ENCODE assay signal across 21 cellular contexts in the genomic region with DNA sequence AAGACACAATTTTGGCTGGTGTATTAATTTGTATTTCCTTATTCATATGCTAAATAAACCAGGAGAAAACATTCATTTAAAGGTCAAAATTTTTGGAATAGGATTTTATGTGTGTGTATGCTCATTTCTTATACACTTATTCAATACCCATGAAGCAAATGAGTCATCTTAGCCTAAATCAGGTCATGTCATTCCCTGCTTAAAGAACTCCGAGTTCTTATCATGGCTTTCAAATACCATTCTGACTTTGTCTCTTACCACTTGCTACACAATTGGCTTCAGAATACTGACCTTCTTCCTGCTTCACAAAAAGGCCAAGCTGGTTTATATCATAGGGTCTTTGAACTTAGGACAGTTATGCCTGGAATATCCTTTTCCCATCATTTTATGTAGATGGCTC.
DNase-seq lines count a peak whose midpoint lies in the region; ATAC-seq and TF ChIP-seq lines count a peak whose summit lies in the region.
"Had no signal": no experiment of that assay in that cellular context is flagged by ENCODE, and none has a peak within 500 bp of the region (broad histone marks: within the 10 kb centered on the region; RNA-seq: fewer than 3 reads in every experiment).

No MANE protein-coding gene starts in this region.

- H3K27ac ChIP-seq in SK-N-SH (ENCODE audit: low read depth in 2 of 2, low read length in 1 of 2) = peak overlapping the region in 1 of 2 experiments; percentile 65; a peak in 2 of 4 replicates
- peak overlapping the region; percentile 30 for H3K27ac ChIP-seq in SJSA1
- H3K27ac ChIP-seq: 22Rv1, C4-2B, colonic mucosa, KMS-11, neural progenitor cell, upper lobe of right lung had no signal

- 10% methylated on average over 1 of the region's 1 CpG for WGBS in SK-N-SH (ENCODE audit: low lambda C conversion rate)

- H3K4me2 ChIP-seq in SK-N-SH = no peak overlapping the region
- H3K4me2 ChIP-seq: KMS-11, neural progenitor cell had no signal

- H3K4me3 ChIP-seq in SK-N-SH (ENCODE audit: low read depth in 2 of 2, low read length in 1 of 2) (no peak overlapping the region), SJSA1 (no peak overlapping the region), fibroblast of mammary gland (ENCODE audit: control insufficient read depth, low read depth, low read length) (no peak overlapping the region), skeletal muscle cell (ENCODE audit: low read depth, low read length) (no peak overlapping the region)
- H3K4me3 ChIP-seq: colonic mucosa, neural progenitor cell, upper lobe of right lung had no signal

- peak; percentile 25 for ATAC-seq in SK-N-SH treated with all-trans-retinoic acid at 6 μM for 48 hours
- ATAC-seq: activated CD8-positive, alpha-beta memory T cell treated with anti-CD3 and anti-CD28 coated beads, Interleukin-2, amount 10 ng/mL, durations not matched to agents 7 days and 5 days; stimulated activated naive CD8-positive, alpha-beta T cell treated with anti-CD3 and anti-CD28 coated beads, Interleukin-15, amount 100 ng/mL, for 72 hours; upper lobe of right lung had no signal

- POLR2A ChIA-PET in SK-N-SH (lab: Yijun Ruan, JAX) = no interaction called here

- H3K27me3 ChIP-seq in SK-N-SH (ENCODE audit: insufficient read depth) = no peaks in the 10 kb centered on the region
- H3K27me3 ChIP-seq in SJSA1 (replicated peaks) = no peaks in the 10 kb centered on the region
- H3K27me3 ChIP-seq: colonic mucosa, neural progenitor cell, upper lobe of right lung had no signal

- no peak for TF ChIP-seq EP300 in SK-N-SH (IDR thresholded peaks at IDR 0.05; ENCODE audit: borderline replicate concordance in 1 of 2, low read depth in 1 of 2, low read length in 1 of 2)

- H3K9ac ChIP-seq in SK-N-SH = no peak overlapping the region; the same call in 1 of the 2 replicates
- H3K9ac ChIP-seq: KMS-11, neural progenitor cell had no signal

- no peaks in the 10 kb centered on the region for H3K9me3 ChIP-seq in SK-N-SH
- H3K9me3 ChIP-seq in SJSA1 (replicated peaks) = no peaks in the 10 kb centered on the region
- H3K9me3 ChIP-seq: colonic mucosa, upper lobe of right lung had no signal

- H4K20me1 ChIP-seq in SK-N-SH (ENCODE audit: insufficient read depth) = no peaks in the 10 kb centered on the region

- peaks cover 0 to 24% of the 10 kb centered on the region in 2 experiments; a peak in 3 of 4 replicates for H3K4me1 ChIP-seq in SK-N-SH (ENCODE audit: control insufficient read depth in 1 of 2, insufficient read depth in 2 of 2, low read depth in 1 of 2, low read length in 1 of 2)
- peaks cover 59% of the 10 kb centered on the region for H3K4me1 ChIP-seq in SJSA1 (replicated peaks)
- H3K4me1 ChIP-seq: colonic mucosa, neural progenitor cell, upper lobe of right lung had no signal

- CTCF ChIA-PET in SK-N-SH (lab: Yijun Ruan, JAX) = no interaction called here

- H3K36me3 ChIP-seq in SK-N-SH (replicated peaks in 1 of 2; ENCODE audit: control insufficient read depth in 1 of 2, insufficient read depth in 2 of 2, low read length in 1 of 2) (no peaks in the 10 kb centered on the region), SJSA1 (no peaks in the 10 kb centered on the region)
- H3K36me3 ChIP-seq: colonic mucosa, neural progenitor cell, upper lobe of right lung had no signal

- H3K79me2 ChIP-seq in SK-N-SH (ENCODE audit: insufficient read depth) = no peaks in the 10 kb centered on the region

- no peak for TF ChIP-seq RAD21 in SK-N-SH (IDR thresholded peaks at IDR 0.05; ENCODE audit: low read length)

- H2AFZ ChIP-seq in SK-N-SH (ENCODE audit: low read depth) = no peak overlapping the region
- H2AFZ ChIP-seq: neural progenitor cell had no signal

- peaks cover 31% of the 10 kb centered on the region for H3F3A ChIP-seq in SK-N-SH (replicated peaks; ENCODE audit: insufficient read depth)

- no peaks in the 10 kb centered on the region for H3K9me2 ChIP-seq in SK-N-SH

- DNase-seq in SK-N-SH = no peak
- peak in 1 of 2 experiments; percentile 30 for DNase-seq in SJSA1 (ENCODE audit: low read depth in 1 of 2, low spot score in 2 of 2)
- peak; percentile 79 for DNase-seq in fibroblast of mammary gland (ENCODE audit: low read depth)
- peak; percentile 68 for DNase-seq in skeletal muscle cell (ENCODE audit: low read depth)
- DNase-seq in CD1c-positive myeloid dendritic cell (ENCODE audit: extremely low spot score) = no peak
- no peak for DNase-seq in NCI-H1436 (lab: John Stamatoyannopoulos, UW)
- DNase-seq in activated naive CD4-positive, alpha-beta T cell treated with Interleukin-2 at 50 U/mL for 16 hours = no peak
- DNase-seq: activated CD4-positive, CD25-positive, alpha-beta regulatory T cell treated with anti-CD3 and anti-CD28 coated beads, Interleukin-2, amount 50 U/mL, for 72 hours; activated CD8-positive, alpha-beta memory T cell treated with anti-CD3 and anti-CD28 coated beads, Interleukin-2, amount 10 ng/mL, durations not matched to agents 7 days and 5 days; amniotic stem cell; colonic mucosa; midbrain; NCI-H1105 treated with DMSO at 0.1 percent for 48 hours; NCI-H2171; stimulated activated naive CD8-positive, alpha-beta T cell treated with anti-CD3 and anti-CD28 coated beads, Interleukin-15, amount 100 ng/mL, for 72 hours; upper lobe of right lung had no signal

- no peak for TF ChIP-seq CTCF in SK-N-SH (IDR thresholded peaks at IDR 0.05)
- TF ChIP-seq CTCF in fibroblast of mammary gland (conservative IDR thresholded peaks at IDR 0.05; ENCODE audit: control insufficient read depth, insufficient read depth, low read depth, low read length) = no peak

TF ChIP-seq in SK-N-SH treated with all-trans-retinoic acid at 6 μM for 48 hours, 23 proteins besides CTCF, POLR2A, EP300 and RAD21 (continues in another document):
- TF ChIP-seq CSDC2 (CRISPR knock-in tag; IDR thresholded peaks at IDR 0.05) (no peak), OSR1 (CRISPR knock-in tag; IDR thresholded peaks at IDR 0.05) (no peak), GLIS3 (CRISPR knock-in tag; IDR thresholded peaks at IDR 0.05) (no peak), ZC3H10 (CRISPR knock-in tag; IDR thresholded peaks at IDR 0.05) (no peak), ARNTL (CRISPR knock-in tag; IDR thresholded peaks at IDR 0.05; ENCODE audit: borderline replicate concordance, low read depth) (no peak)
- TF ChIP-seq, protein P1, sequence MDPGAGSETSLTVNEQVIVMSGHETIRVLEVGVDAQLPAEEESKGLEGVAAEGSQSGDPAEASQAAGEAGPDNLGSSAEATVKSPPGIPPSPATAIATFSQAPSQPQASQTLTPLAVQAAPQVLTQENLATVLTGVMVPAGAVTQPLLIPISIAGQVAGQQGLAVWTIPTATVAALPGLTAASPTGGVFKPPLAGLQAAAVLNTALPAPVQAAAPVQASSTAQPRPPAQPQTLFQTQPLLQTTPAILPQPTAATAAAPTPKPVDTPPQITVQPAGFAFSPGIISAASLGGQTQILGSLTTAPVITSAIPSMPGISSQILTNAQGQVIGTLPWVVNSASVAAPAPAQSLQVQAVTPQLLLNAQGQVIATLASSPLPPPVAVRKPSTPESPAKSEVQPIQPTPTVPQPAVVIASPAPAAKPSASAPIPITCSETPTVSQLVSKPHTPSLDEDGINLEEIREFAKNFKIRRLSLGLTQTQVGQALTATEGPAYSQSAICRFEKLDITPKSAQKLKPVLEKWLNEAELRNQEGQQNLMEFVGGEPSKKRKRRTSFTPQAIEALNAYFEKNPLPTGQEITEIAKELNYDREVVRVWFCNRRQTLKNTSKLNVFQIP (CRISPR knock-in tag; IDR thresholded peaks at IDR 0.05; ENCODE audit: borderline replicate concordance, low read depth) = no peak

TF ChIP-seq in SK-N-SH, 30 proteins besides CTCF, POLR2A, EP300 and RAD21 (continues in another document):
- TF ChIP-seq YY1 (IDR thresholded peaks at IDR 0.05; ENCODE audit: low read depth) (no peak), POLR2AphosphoS5 (IDR thresholded peaks at IDR 0.05; ENCODE audit: low read depth, low read length) (no peak), SMC3 (IDR thresholded peaks at IDR 0.05; ENCODE audit: low read depth, low read length) (no peak), FOXJ3 (CRISPR knock-in tag; IDR thresholded peaks at IDR 0.05) (no peak), RCOR1 (IDR thresholded peaks at IDR 0.05; ENCODE audit: low read length) (no peak), FOXM1 (IDR thresholded peaks at IDR 0.05; ENCODE audit: low read depth) (no peak), EZH2phosphoT487 (IDR thresholded peaks at IDR 0.05; ENCODE audit: borderline replicate concordance, low read depth) (no peak), TCF12 (IDR thresholded peaks at IDR 0.05) (no peak), RFX5 (IDR thresholded peaks at IDR 0.05; ENCODE audit: low read length) (no peak)
- TF ChIP-seq, protein P2, sequence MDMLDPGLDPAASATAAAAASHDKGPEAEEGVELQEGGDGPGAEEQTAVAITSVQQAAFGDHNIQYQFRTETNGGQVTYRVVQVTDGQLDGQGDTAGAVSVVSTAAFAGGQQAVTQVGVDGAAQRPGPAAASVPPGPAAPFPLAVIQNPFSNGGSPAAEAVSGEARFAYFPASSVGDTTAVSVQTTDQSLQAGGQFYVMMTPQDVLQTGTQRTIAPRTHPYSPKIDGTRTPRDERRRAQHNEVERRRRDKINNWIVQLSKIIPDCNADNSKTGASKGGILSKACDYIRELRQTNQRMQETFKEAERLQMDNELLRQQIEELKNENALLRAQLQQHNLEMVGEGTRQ (IDR thresholded peaks at IDR 0.05; ENCODE audit: borderline replicate concordance, low read depth, low read length) = no peak
- TF ChIP-seq, protein P3, sequence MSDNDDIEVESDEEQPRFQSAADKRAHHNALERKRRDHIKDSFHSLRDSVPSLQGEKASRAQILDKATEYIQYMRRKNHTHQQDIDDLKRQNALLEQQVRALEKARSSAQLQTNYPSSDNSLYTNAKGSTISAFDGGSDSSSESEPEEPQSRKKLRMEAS (IDR thresholded peaks at IDR 0.05; ENCODE audit: low read depth) = no peak
- TF ChIP-seq, protein P4, sequence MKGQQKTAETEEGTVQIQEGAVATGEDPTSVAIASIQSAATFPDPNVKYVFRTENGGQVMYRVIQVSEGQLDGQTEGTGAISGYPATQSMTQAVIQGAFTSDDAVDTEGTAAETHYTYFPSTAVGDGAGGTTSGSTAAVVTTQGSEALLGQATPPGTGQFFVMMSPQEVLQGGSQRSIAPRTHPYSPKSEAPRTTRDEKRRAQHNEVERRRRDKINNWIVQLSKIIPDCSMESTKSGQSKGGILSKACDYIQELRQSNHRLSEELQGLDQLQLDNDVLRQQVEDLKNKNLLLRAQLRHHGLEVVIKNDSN (IDR thresholded peaks at IDR 0.05; ENCODE audit: borderline replicate concordance, low read depth) = no peak
- TF ChIP-seq, protein P5, sequence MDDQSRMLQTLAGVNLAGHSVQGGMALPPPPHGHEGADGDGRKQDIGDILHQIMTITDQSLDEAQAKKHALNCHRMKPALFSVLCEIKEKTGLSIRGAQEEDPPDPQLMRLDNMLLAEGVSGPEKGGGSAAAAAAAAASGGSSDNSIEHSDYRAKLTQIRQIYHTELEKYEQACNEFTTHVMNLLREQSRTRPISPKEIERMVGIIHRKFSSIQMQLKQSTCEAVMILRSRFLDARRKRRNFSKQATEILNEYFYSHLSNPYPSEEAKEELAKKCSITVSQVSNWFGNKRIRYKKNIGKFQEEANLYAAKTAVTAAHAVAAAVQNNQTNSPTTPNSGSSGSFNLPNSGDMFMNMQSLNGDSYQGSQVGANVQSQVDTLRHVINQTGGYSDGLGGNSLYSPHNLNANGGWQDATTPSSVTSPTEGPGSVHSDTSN (IDR thresholded peaks at IDR 0.05) = no peak

Comparison
In these comparisons a context has a peak if more than half of its experiments do, and no peak if none do; other contexts are left out.
1. DNase-seq: peak in fibroblast of mammary gland (single experiment) and skeletal muscle cell (single experiment); none in SK-N-SH (single experiment), CD1c-positive myeloid dendritic cell (single experiment), NCI-H1436 (single experiment) and activated naive CD4-positive, alpha-beta T cell treated with Interleukin-2 at 50 U/mL for 16 hours (single experiment).